Comparison of ENCODE assay signal across 8 cellular contexts in genomic region chr17:68457539-68458259, GRCh38. TPM values are rescaled to one million over a fixed set of nuclear protein-coding genes. Genes with fewer than 3 reads are reported as not detected.
A peak's percentile ranks its signal among the peaks of the same experiment; 100 is the strongest.
DNase-seq lines count a peak whose midpoint lies in the region; ATAC-seq and TF ChIP-seq lines count a peak whose summit lies in the region.

No MANE protein-coding gene starts in this region.

- in situ Hi-C loops in ACHN (cut with HindIII; ENCODE audit: low pct_ligation_motif_present, low pct_unique_long_range_greater_than_20kb, low sequenced_read_pairs): no loop called here

- peaks cover 21% of the 10 kb centered on the region for H3K4me1 Mint-ChIP-seq in activated B cell treated with CpG ODN at 0.5 μM for 24 hours

- peak in 1 of 3 donors; percentile 78 for TF ChIP-seq POLR2A in spleen (IDR thresholded peaks at IDR 0.05)

- intact Hi-C loops in activated B cell treated with CpG ODN at 0.5 μM for 24 hours (cut with micrococcal nuclease): loop anchor here (1.0 to 5.0 kb wide), 9 partner anchors 21 to 740 kb away; partner anchors contain the start of genes AMZ2, ARSG, KPNA2 and NOL11
- intact Hi-C loops in spleen (cut with DNase I; ENCODE audit: low total_unique reads): no loop called here

- POLR2A ChIA-PET in activated B cell treated with CpG ODN at 0.5 μM for 24 hours (lab: Charles Lee): interaction anchor here (0.5 to 5.1 kb wide), 25 partner anchors 9 to 740 kb away, joined by 3 to 46 read pairs (median 5); partner anchors contain the start of genes AMZ2, ARSG, KPNA2 and NOL11

- peaks cover 5 to 88% (median 62%) of the 10 kb centered on the region in 6 donors for H3K4me1 ChIP-seq in spleen

- CTCF ChIA-PET in activated B cell treated with CpG ODN at 0.5 μM for 24 hours (lab: Charles Lee): interaction anchor here (0.9 to 4.5 kb wide), 12 partner anchors 9 to 498 kb away, joined by 3 to 21 read pairs (median 4); no protein-coding TSS in a partner anchor

- ATAC-seq in GM18873 (IDR thresholded peaks at IDR 0.05; ENCODE audit: low FRiP score, unreplicated experiment) (peak; percentile 61), HG03135 (IDR thresholded peaks at IDR 0.05; ENCODE audit: unreplicated experiment) (peak; percentile 77), activated B cell treated with CpG ODN at 0.5 μM for 24 hours (ENCODE audit: low read depth) (peak; percentile 98)

- 1% methylated on average over 31 to 50 of the region's 54 CpGs for WGBS in spleen, 5 donors

- H3K27me3 ChIP-seq in spleen (replicated peaks in 1 of 7): no peaks in the 10 kb centered on the region

- DNase-seq in ACHN (peak; percentile 98), NCI-H2196 treated with DMSO at 0.1 percent for 48 hours (lab: John Stamatoyannopoulos, UW; ENCODE audit: unreplicated experiment) (peak; percentile 97), activated B cell treated with CpG ODN at 0.5 μM for 24 hours (peak; percentile 97), inferior parietal cortex (ENCODE audit: extremely low spot score) (peak; percentile 99), spleen (peak; percentile 100)
- peak; percentile 99 for DNase-seq in central memory CD4-positive, alpha-beta T cell

- peak overlapping the region; percentile 28 to 89 (median 72) for H3K4me3 ChIP-seq in spleen

- no peaks in the 10 kb centered on the region for H3K27me3 Mint-ChIP-seq in activated B cell treated with CpG ODN at 0.5 μM for 24 hours

- H3K27ac Mint-ChIP-seq in activated B cell treated with CpG ODN at 0.5 μM for 24 hours: peak overlapping the region; percentile 78

- H3K4me3 Mint-ChIP-seq in activated B cell treated with CpG ODN at 0.5 μM for 24 hours: peak overlapping the region; percentile 84

- H3K36me3 Mint-ChIP-seq in activated B cell treated with CpG ODN at 0.5 μM for 24 hours (ENCODE audit: low read depth): no peaks in the 10 kb centered on the region

- TF ChIP-seq CTCF in activated B cell treated with CpG ODN at 0.5 μM for 24 hours (IDR thresholded peaks at IDR 0.05): no peak
- peak in 2 of 11 experiments; percentile 25 to 34 for TF ChIP-seq CTCF in spleen (IDR thresholded peaks at IDR 0.05 in 8 of 11, conservative IDR thresholded peaks at IDR 0.05 in 3 of 11)

- H3K36me3 ChIP-seq in spleen: peaks cover 0 to 2% (median 0%) of the 10 kb centered on the region in 6 donors

- no peaks in the 10 kb centered on the region for H3K9me3 ChIP-seq in spleen

- peak overlapping the region; percentile 61 to 96 (median 92) for H3K27ac ChIP-seq in spleen

- no peaks in the 10 kb centered on the region for H3K9me3 Mint-ChIP-seq in activated B cell treated with CpG ODN at 0.5 μM for 24 hours

RNA-seq across cellular contexts. Expression of gene WIPI1, which starts 0.4 kb away (rescaled TPM):
- total RNA-seq in activated B cell treated with CpG ODN at 0.5 μM for 24 hours (9.8 and 11.2 TPM in 2 replicates), spleen (10 to 100 TPM; 23.6 to 38.3 (median 27.8) TPM)
- polyA plus RNA-seq in spleen: 1 to 10 TPM; 7.2 to 9.5 (median 7.7) TPM

RNA-seq across cellular contexts. Expression of gene PRKAR1A, which starts 54.5 kb away (rescaled TPM):
- total RNA-seq in activated B cell treated with CpG ODN at 0.5 μM for 24 hours (272 and 279 TPM in 2 replicates), spleen (100 to 1,000 TPM; 293 to 392 (median 319) TPM)
- 10 to 100 TPM; 36.2 to 72.3 (median 52.9) TPM for polyA plus RNA-seq in spleen

Comparison
In these comparisons a context has a peak if more than half of its experiments do, and no peak if none do; other contexts are left out.
1. Peak in every context shown above with its lines: DNase-seq, ATAC-seq, H3K4me3 ChIP-seq and H3K27ac ChIP-seq.